ENCODE assay signal across 33 cellular contexts in the genomic region with DNA sequence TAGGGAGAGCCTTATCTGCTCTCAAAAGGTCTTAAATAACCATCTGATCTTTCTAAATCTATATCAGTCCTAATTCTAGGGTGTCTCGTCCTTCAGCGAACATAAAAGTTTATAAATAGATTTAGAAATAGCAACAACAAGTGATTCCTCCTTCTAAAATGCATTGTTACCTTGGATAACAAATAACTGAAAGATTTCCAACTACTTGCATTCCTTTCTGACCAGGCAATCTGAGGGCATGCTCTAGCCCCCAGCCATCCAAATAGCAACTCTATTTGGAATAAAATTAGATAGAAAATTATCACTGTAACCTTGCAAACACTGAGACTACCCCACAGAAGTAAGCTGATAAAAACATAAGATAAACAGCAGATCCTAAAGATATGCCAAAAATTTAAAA.
"Had no signal": no experiment of that assay in that cellular context is flagged by ENCODE, and none has a peak within 500 bp of the region (broad histone marks: within the 10 kb centered on the region; RNA-seq: fewer than 3 reads in every experiment).

No MANE protein-coding gene starts in this region.

- H3K4me3 ChIP-seq: Peyer's patch, SJSA1 had no signal

- H3K36me3 ChIP-seq: brain microvascular endothelial cell, Peyer's patch, SJSA1, WERI-Rb-1 had no signal

- H3K4me1 ChIP-seq: Peyer's patch had no signal

- H3K9me3 ChIP-seq: Peyer's patch, SJSA1 had no signal

- H3K27ac ChIP-seq: brain microvascular endothelial cell, Peyer's patch, SJSA1, WERI-Rb-1 had no signal

- H3K27me3 ChIP-seq: brain microvascular endothelial cell, Peyer's patch, SJSA1 had no signal

- DNase-seq: activated CD4-positive, alpha-beta memory T cell treated with anti-CD3 and anti-CD28 coated beads, Interleukin-2, amount 10 ng/mL, durations not matched to agents 7 days and 5 days; activated CD4-positive, alpha-beta T cell treated with anti-CD3 and anti-CD28 coated beads for 1 hour; activated CD4-positive, alpha-beta T cell treated with anti-CD3 and anti-CD28 coated beads for 48 hours; activated CD4-positive, CD25-positive, alpha-beta regulatory T cell; activated gamma-delta T cell; activated naive CD4-positive, alpha-beta T cell treated with Interleukin-2 at 50 U/mL for 16 hours; activated naive CD8-positive, alpha-beta T cell treated with anti-CD3 and anti-CD28 coated beads, Interleukin-2, amount 10 ng/mL, durations not matched to agents 7 days and 5 days; activated T-cell treated with anti-CD3 and anti-CD28 coated beads, Interleukin-2, amount 50 U/mL, for 24 hours; amygdala; brain microvascular endothelial cell; central memory CD4-positive, alpha-beta T cell; Karpas-422; KBM-7; MM.1S; MV-4-11; NCI-H1092; NCI-H1417; NCI-H146; NCI-H187; NCI-H2029 treated with DMSO at 0.1 percent for 48 hours; NCI-H2171 treated with DMSO at 0.1 percent for 48 hours; NCI-H2227 treated with DMSO at 0.1 percent for 48 hours; NCI-H446 treated with DMSO at 0.1 percent for 48 hours; NCI-H524; Peyer's patch; RPMI8226; SHP77 treated with DMSO at 0.1 percent for 48 hours; SW 1271; T-helper 1 cell; T-helper 2 cell; T-helper 9 cell; WERI-Rb-1 had no signal
